Comparison of ENCODE assay signal across 9 cellular contexts in the genomic region with DNA sequence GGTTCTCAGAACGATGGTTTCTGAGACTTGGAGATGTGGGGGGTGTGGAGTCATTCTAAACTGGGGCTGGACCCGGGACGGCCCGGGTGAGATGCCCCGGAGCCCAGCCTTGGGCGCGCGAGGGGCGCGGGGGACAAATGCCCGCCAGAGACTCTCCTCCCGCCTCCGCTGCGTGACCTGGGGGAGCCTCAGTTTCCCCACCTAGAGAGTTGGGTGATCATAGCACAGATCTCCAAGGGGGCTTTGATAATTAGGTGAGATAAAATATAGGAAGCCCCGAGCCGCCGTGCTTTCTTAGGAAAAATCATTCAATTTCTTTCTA. TPM values are rescaled to one million over a fixed set of nuclear protein-coding genes. Genes with fewer than 3 reads are reported as not detected.
DNase-seq lines count a peak whose midpoint lies in the region; ATAC-seq, FAIRE-seq and TF ChIP-seq lines count a peak whose summit lies in the region.
"Had no signal": no experiment of that assay in that cellular context is flagged by ENCODE, and none has a peak within 500 bp of the region (broad histone marks: within the 10 kb centered on the region; RNA-seq: fewer than 3 reads in every experiment).

No MANE protein-coding gene starts in this region.

- no peak for DNase-seq in Jurkat, Clone E6-1 (ENCODE audit: low read depth, low spot score)
- DNase-seq in dorsolateral prefrontal cortex = no peak
- no peak for DNase-seq in UCSD-AML1 (lab: John Stamatoyannopoulos, UW; ENCODE audit: unreplicated experiment)
- no peak for DNase-seq in GM12891 (ENCODE audit: insufficient read length, low spot score)

- no peak for FAIRE-seq in GM12891 (lab: Jason Lieb, UNC)
- FAIRE-seq: G401.6 had no signal

- no peaks in the 10 kb centered on the region for H3K9me3 ChIP-seq in muscle layer of colon (ENCODE audit: low read length)

- TF ChIP-seq POLR2A in GM12891 (IDR thresholded peaks at IDR 0.05; ENCODE audit: low read depth, low read length) = no peak

- peak overlapping the region; percentile 78 for H3K9ac ChIP-seq in muscle layer of colon (ENCODE audit: low read length)

- H3K27ac ChIP-seq in 22Rv1 (peak overlapping the region; percentile 94), dorsolateral prefrontal cortex (peak overlapping the region in 24 of 59 donors; percentile 12 to 85 (median 58)), muscle layer of colon (ENCODE audit: low read depth, low read length) (peak overlapping the region; percentile 97)

- peaks cover 5% of the 10 kb centered on the region for H3K4me1 ChIP-seq in muscle layer of colon (ENCODE audit: insufficient read depth, low read length)

- TF ChIP-seq CTCF in 22Rv1 (IDR thresholded peaks at IDR 0.05) (no peak), dorsolateral prefrontal cortex (IDR thresholded peaks at IDR 0.05 in 54 of 56, conservative IDR thresholded peaks at IDR 0.05 in 2 of 56; ENCODE audit: low read depth in 1 of 56, partially characterized antibody in 56 of 56) (no peak)

- peak overlapping the region; percentile 54 for H3K4me3 ChIP-seq in Jurkat, Clone E6-1 (ENCODE audit: low read length)
- H3K4me3 ChIP-seq in dorsolateral prefrontal cortex = peak overlapping the region; percentile 56 to 94 (median 78)
- peak overlapping the region; percentile 30 to 94 for H3K4me3 ChIP-seq in muscle layer of colon (ENCODE audit: low read depth in 1 of 2, low read length in 2 of 2)

- H3K27me3 ChIP-seq in dorsolateral prefrontal cortex = no peaks in the 10 kb centered on the region
- no peaks in the 10 kb centered on the region for H3K27me3 ChIP-seq in muscle layer of colon (ENCODE audit: control insufficient read depth in 1 of 2, insufficient read depth in 2 of 2, low read length in 2 of 2)

- no peak for ATAC-seq in GM18907 (IDR thresholded peaks at IDR 0.05; ENCODE audit: unreplicated experiment)
- ATAC-seq in GM21390 (IDR thresholded peaks at IDR 0.05; ENCODE audit: unreplicated experiment) = no peak

- H3K36me3 ChIP-seq in muscle layer of colon (ENCODE audit: insufficient read depth, low read length) = no peaks in the 10 kb centered on the region

- intact Hi-C loops in dorsolateral prefrontal cortex (cut with DNase I) = loop anchor here (5.0 to 10.0 kb wide), 6 partner anchors 182 to 518 kb away; partner anchors contain the start of gene CREM (in 2 of the 2)

TF ChIP-seq in GM12891, 5 proteins besides CTCF, POLR2A, EP300 and RAD21:
- TF ChIP-seq SPI1 (IDR thresholded peaks at IDR 0.05; ENCODE audit: low read depth, low read length) (no peak), TAF1 (IDR thresholded peaks at IDR 0.05; ENCODE audit: low read depth, low read length) (no peak), POLR2AphosphoS5 (IDR thresholded peaks at IDR 0.05; ENCODE audit: low read depth, low read length) (no peak), PAX5 (IDR thresholded peaks at IDR 0.05; ENCODE audit: insufficient read depth, low read length, severe bottlenecking) (no peak), POU2F2 (IDR thresholded peaks at IDR 0.05; ENCODE audit: low read depth, low read length) (no peak)

RNA-seq across cellular contexts. Expression of gene FZD8, which starts 0.7 kb away (rescaled TPM):
- polyA plus RNA-seq in Jurkat, Clone E6-1 (2012; ENCODE audit: insufficient read depth, insufficient read length) = 1.7 TPM
- total RNA-seq in dorsolateral prefrontal cortex = 10 to 100 TPM in 16 of 120 experiments, 1 to 10 TPM in 104; 3.4 to 36.8 (median 7.2) TPM
- polyA plus RNA-seq in GM12891 (2012; ENCODE audit: low read depth, missing spikeins) = 0.03 TPM

RNA-seq across cellular contexts. Expression of gene GJD4, which starts 37.6 kb away (rescaled TPM):
- not detected for polyA plus RNA-seq in Jurkat, Clone E6-1 (2012; ENCODE audit: insufficient read depth, insufficient read length)
- total RNA-seq in dorsolateral prefrontal cortex = 1 to 10 TPM in 22 of 120 experiments, under 1 TPM in 78, not detected in 20; 0.26 to 1.9 (median 0.63) TPM
- polyA plus RNA-seq in GM12891 (2012; ENCODE audit: low read depth, missing spikeins) = not detected
